In genomic region chr2:231709981-231710750, GRCh38 we compare ENCODE assay signal across 8 cellular contexts. TPM values are rescaled to one million over a fixed set of nuclear protein-coding genes. Genes with fewer than 3 reads are reported as not detected.
DNase-seq lines count a peak whose midpoint lies in the region; ATAC-seq and TF ChIP-seq lines count a peak whose summit lies in the region.

No MANE protein-coding gene starts in this region.

- peak overlapping the region; percentile 100 for H3K27ac Mint-ChIP-seq in CD4-positive, alpha-beta T cell
- peak overlapping the region; percentile 89 for H3K27ac Mint-ChIP-seq in T-helper 1 cell treated with Interleukin-12 subunit alpha and Interleukin-12 subunit beta and Interleukin-4 antibody, amounts not matched to agents 30 μg/mL and 1 μg/mL, for 36 hours

- 1% methylated on average over 100 of the region's 100 CpGs for WGBS in right cardiac atrium
- WGBS in psoas muscle, 3 donors, result 0 to 1% (median 1%) methylated on average over 67 to 100 of the region's 100 CpGs

- CTCF ChIA-PET in CD4-positive, alpha-beta T cell (lab: Charles Lee), result interaction anchor here (0.7 to 1.6 kb wide), 8 partner anchors 25 to 246 kb away, joined by 3 to 6 read pairs (median 3); partner anchors contain the start of gene NCL

- peak; percentile 16 for ATAC-seq in CD4-positive, alpha-beta T cell (ENCODE audit: poor library complexity)
- ATAC-seq in GM19397 (IDR thresholded peaks at IDR 0.05; ENCODE audit: unreplicated experiment) (peak; percentile 17), right cardiac atrium (peak; percentile 24 to 38), psoas muscle (peak; percentile 43 to 55 (median 48))

- DNase-seq in CD4-positive, alpha-beta T cell, result peak; percentile 66 to 90 (median 82)
- DNase-seq in LHCN-M2 (ENCODE audit: low read depth), result peak; percentile 85
- DNase-seq in right cardiac atrium, result peak; percentile 81 to 95 (median 93)
- DNase-seq in psoas muscle, result peak; percentile 88 to 94
- DNase-seq in ureter (ENCODE audit: low spot score), result peak; percentile 90

- H3K4me1 ChIP-seq in right cardiac atrium (ENCODE audit: control insufficient read depth, insufficient read depth, low read length) (peaks cover 13% of the 10 kb centered on the region), psoas muscle (peaks cover 26% of the 10 kb centered on the region)

- peaks cover 58% of the 10 kb centered on the region for H3K4me1 Mint-ChIP-seq in CD4-positive, alpha-beta T cell (ENCODE audit: low read depth)
- peaks cover 41% of the 10 kb centered on the region for H3K4me1 Mint-ChIP-seq in T-helper 1 cell treated with Interleukin-12 subunit alpha and Interleukin-12 subunit beta and Interleukin-4 antibody, amounts not matched to agents 30 μg/mL and 1 μg/mL, for 36 hours (ENCODE audit: low read depth)

- H3K9me3 Mint-ChIP-seq in CD4-positive, alpha-beta T cell, result no peaks in the 10 kb centered on the region
- no peaks in the 10 kb centered on the region for H3K9me3 Mint-ChIP-seq in T-helper 1 cell treated with Interleukin-12 subunit alpha and Interleukin-12 subunit beta and Interleukin-4 antibody, amounts not matched to agents 30 μg/mL and 1 μg/mL, for 36 hours

- H3K27me3 Mint-ChIP-seq in CD4-positive, alpha-beta T cell, result peaks cover 9% of the 10 kb centered on the region
- peaks cover 3% of the 10 kb centered on the region for H3K27me3 Mint-ChIP-seq in T-helper 1 cell treated with Interleukin-12 subunit alpha and Interleukin-12 subunit beta and Interleukin-4 antibody, amounts not matched to agents 30 μg/mL and 1 μg/mL, for 36 hours (ENCODE audit: low read depth)

- intact Hi-C loops in CD4-positive, alpha-beta T cell (cut with DNase I, micrococcal nuclease), result loop anchor here in 1 of 2 experiments (5.0 kb wide), 2 partner anchors 193 to 248 kb away; partner anchors contain the start of gene NCL
- intact Hi-C loops in right cardiac atrium (cut with DNase I), result loop anchor here in 2 of 4 donors (2.0 to 5.0 kb wide), 2 partner anchors 97 to 98 kb away; no protein-coding TSS in a partner anchor
- intact Hi-C loops in psoas muscle (cut with DNase I), result loop anchor here in 1 of 2 donors (5.0 kb wide), 1 partner anchor 72 kb away; the partner anchor contains the start of gene PDE6D

- no peaks in the 10 kb centered on the region for H3K9me3 ChIP-seq in CD4-positive, alpha-beta T cell (ENCODE audit: control insufficient read depth, low read length)
- H3K9me3 ChIP-seq in right cardiac atrium (ENCODE audit: control insufficient read depth, low read length) (no peaks in the 10 kb centered on the region), psoas muscle (no peaks in the 10 kb centered on the region)

- POLR2A ChIA-PET in CD4-positive, alpha-beta T cell (lab: Charles Lee), result interaction anchor here (0.8 to 8.7 kb wide), 16 partner anchors 10 to 582 kb away, joined by 3 to 245 read pairs (median 4); partner anchors contain the start of genes NCL and PDE6D

- peak; percentile 50 for TF ChIP-seq CTCF in CD4-positive, alpha-beta T cell (IDR thresholded peaks at IDR 0.05)
- peak; percentile 97 for TF ChIP-seq CTCF in psoas muscle (IDR thresholded peaks at IDR 0.05)

- H3K36me3 Mint-ChIP-seq in CD4-positive, alpha-beta T cell (ENCODE audit: low read depth), result peaks cover 72% of the 10 kb centered on the region
- peaks cover 41% of the 10 kb centered on the region for H3K36me3 Mint-ChIP-seq in T-helper 1 cell treated with Interleukin-12 subunit alpha and Interleukin-12 subunit beta and Interleukin-4 antibody, amounts not matched to agents 30 μg/mL and 1 μg/mL, for 36 hours (ENCODE audit: low read depth)

- peak overlapping the region; percentile 97 for H3K27ac ChIP-seq in CD4-positive, alpha-beta T cell (ENCODE audit: low read depth, low read length)
- H3K27ac ChIP-seq in angular gyrus (ENCODE audit: low read depth, low read length) (peak overlapping the region; percentile 86), right cardiac atrium (ENCODE audit: low read length) (peak overlapping the region; percentile 86), psoas muscle (peak overlapping the region; percentile 97)

- no peaks in the 10 kb centered on the region for H3K27me3 ChIP-seq in CD4-positive, alpha-beta T cell (ENCODE audit: control insufficient read depth, insufficient read depth, low read length)
- H3K27me3 ChIP-seq in right cardiac atrium (ENCODE audit: control insufficient read depth, insufficient read depth) (no peaks in the 10 kb centered on the region), psoas muscle (ENCODE audit: insufficient read depth in 3 of 3, low read length in 2 of 3) (no peaks in the 10 kb centered on the region)

- peak overlapping the region; percentile 96 for H3K4me3 Mint-ChIP-seq in CD4-positive, alpha-beta T cell
- peak overlapping the region; percentile 91 for H3K4me3 Mint-ChIP-seq in T-helper 1 cell treated with Interleukin-12 subunit alpha and Interleukin-12 subunit beta and Interleukin-4 antibody, amounts not matched to agents 30 μg/mL and 1 μg/mL, for 36 hours

- peak overlapping the region; percentile 75 for H3K4me3 ChIP-seq in right cardiac atrium (ENCODE audit: low read length)
- peak overlapping the region; percentile 89 for H3K4me3 ChIP-seq in psoas muscle

- peaks cover 0 to 25% of the 10 kb centered on the region in 2 donors for H3K36me3 ChIP-seq in psoas muscle (ENCODE audit: insufficient read depth in 1 of 2, low read depth in 1 of 2)

RNA-seq across cellular contexts. Expression of gene PTMA, which starts 1.8 kb away (rescaled TPM):
- 1,000 to 10,000 TPM; 1,546 to 1,586 TPM for total RNA-seq in CD4-positive, alpha-beta T cell
- 836 and 882 TPM in 2 replicates for total RNA-seq in LHCN-M2 (2014; rRNA removed)
- polyA plus RNA-seq in LHCN-M2 (2012), result 708 TPM
- 100 to 1,000 TPM; 231 to 324 (median 314) TPM for total RNA-seq in right cardiac atrium
- 480 TPM for polyA plus RNA-seq in right cardiac atrium
- 100 to 1,000 TPM; 124 to 263 (median 168) TPM for total RNA-seq in psoas muscle
- polyA plus RNA-seq in psoas muscle, result 100 to 1,000 TPM; 210 to 347 (median 274) TPM
- total RNA-seq in ureter, result 1,016 TPM

Comparison
In these comparisons a context has a peak if more than half of its experiments do, and no peak if none do; other contexts are left out.
1. Peak in every context shown above with its lines: DNase-seq, ATAC-seq, H3K4me3 ChIP-seq and H3K27ac ChIP-seq.